17 cellular contexts compared by ENCODE assay signal in genomic region chr6:107153061-107153460, GRCh38. TPM values are rescaled to one million over a fixed set of nuclear protein-coding genes. Genes with fewer than 3 reads are reported as not detected.
DNase-seq lines count a peak whose midpoint lies in the region; ATAC-seq and TF ChIP-seq lines count a peak whose summit lies in the region.
"Had no signal": no experiment of that assay in that cellular context is flagged by ENCODE, and none has a peak within 500 bp of the region (broad histone marks: within the 10 kb centered on the region; RNA-seq: fewer than 3 reads in every experiment).

No MANE protein-coding gene starts in this region.

- DNase-seq in COLO668 (lab: John Stamatoyannopoulos, UW; ENCODE audit: unreplicated experiment): peak; percentile 18
- peak; percentile 6 for DNase-seq in LoVo (ENCODE audit: low spot score)
- DNase-seq in left lung: no peak
- DNase-seq in tibial nerve (ENCODE audit: low spot score in 2 of 2): no peak
- no peak for DNase-seq in activated T-cell treated with anti-CD3 and anti-CD28 coated beads, Interleukin-2, amount 50 U/mL, for 4 hours
- no peak for DNase-seq in cerebellar nuclear complex (lab: John Stamatoyannopoulos, UW)
- DNase-seq: activated CD4-positive, alpha-beta memory T cell treated with anti-CD3 and anti-CD28 coated beads for 36 hours; Karpas-422; NCI-H82; stimulated activated CD4-positive, alpha-beta T cell treated with anti-CD3 and anti-CD28 coated beads, Interleukin-4, amount 100 ng/mL, for 24 hours; uterus had no signal

- peak; percentile 48 for ATAC-seq in left lung
- no peak for ATAC-seq in activated T-cell treated with anti-CD3 and anti-CD28 coated beads, Interleukin-2, amount 50 U/mL, for 4 hours
- no peak for ATAC-seq in GM19035 (IDR thresholded peaks at IDR 0.05; ENCODE audit: unreplicated experiment)
- ATAC-seq: stimulated activated memory B cell treated with anti-CD40 and anti-IgM and Interleukin-4, amounts not matched to agents 10 μg/mL and 1 μg/mL and 100 μg/mL, for 72 hours had no signal

- TF ChIP-seq POLR2A in tibial nerve (IDR thresholded peaks at IDR 0.05): no peak

- H3K4me2 ChIP-seq in OCI-LY3 (ENCODE audit: low read length): peak overlapping the region; percentile 59

- H2AFZ ChIP-seq in OCI-LY3 (ENCODE audit: low read depth, low read length): no peak overlapping the region

- TF ChIP-seq CTCF in OCI-LY3 (IDR thresholded peaks at IDR 0.05; ENCODE audit: low read depth, low read length) (no peak), left lung (IDR thresholded peaks at IDR 0.05) (no peak), tibial nerve (IDR thresholded peaks at IDR 0.05) (no peak)

- H3K9me3 ChIP-seq in OCI-LY3 (ENCODE audit: insufficient read depth, low read length): no peaks in the 10 kb centered on the region
- no peaks in the 10 kb centered on the region for H3K9me3 ChIP-seq in left lung
- H3K9me3 ChIP-seq in tibial nerve: no peaks in the 10 kb centered on the region
- H3K9me3 ChIP-seq: SJCRH30, uterus had no signal

- H3K27me3 Mint-ChIP-seq in activated T-cell treated with anti-CD3 and anti-CD28 coated beads, Interleukin-2, amount 50 U/mL, for 4 hours (ENCODE audit: low read depth): no peaks in the 10 kb centered on the region
- H3K27me3 Mint-ChIP-seq: activated CD4-positive, alpha-beta memory T cell treated with anti-CD3 and anti-CD28 coated beads for 36 hours; B cell; stimulated activated memory B cell treated with anti-CD40 and anti-IgM and Interleukin-4, amounts not matched to agents 10 μg/mL and 1 μg/mL and 100 μg/mL, for 72 hours had no signal

- H3K27ac ChIP-seq in OCI-LY3 (ENCODE audit: low read length) (peak overlapping the region; percentile 73), left lung (peak overlapping the region in 1 of 2 donors; percentile 15), tibial nerve (no peak overlapping the region)
- H3K27ac ChIP-seq: SJCRH30, uterus had no signal

- H3K36me3 ChIP-seq in OCI-LY3 (replicated peaks; ENCODE audit: low read depth, low read length) (no peaks in the 10 kb centered on the region), left lung (no peaks in the 10 kb centered on the region), tibial nerve (peaks cover 0 to 11% (median 0%) of the 10 kb centered on the region in 3 donors)
- H3K36me3 ChIP-seq: SJCRH30, uterus had no signal

- WGBS in tibial nerve, 2 donors: 75 to 81% methylated on average over 4 of the region's 4 CpGs

- no peak overlapping the region for H3K4me3 Mint-ChIP-seq in activated T-cell treated with anti-CD3 and anti-CD28 coated beads, Interleukin-2, amount 50 U/mL, for 4 hours
- H3K4me3 Mint-ChIP-seq: activated CD4-positive, alpha-beta memory T cell treated with anti-CD3 and anti-CD28 coated beads for 36 hours; B cell; stimulated activated memory B cell treated with anti-CD40 and anti-IgM and Interleukin-4, amounts not matched to agents 10 μg/mL and 1 μg/mL and 100 μg/mL, for 72 hours had no signal

- no peaks in the 10 kb centered on the region for H3K79me2 ChIP-seq in OCI-LY3 (ENCODE audit: low read length)

- H3K4me1 ChIP-seq in OCI-LY3 (ENCODE audit: low read length) (peaks cover 25% of the 10 kb centered on the region), left lung (no peaks in the 10 kb centered on the region), tibial nerve (no peaks in the 10 kb centered on the region)
- H3K4me1 ChIP-seq: uterus had no signal

- intact Hi-C loops in left lung (cut with DNase I): no loop called here

- H4K20me1 ChIP-seq in OCI-LY3 (ENCODE audit: insufficient read depth, low read length): no peaks in the 10 kb centered on the region

- H3K27me3 ChIP-seq in OCI-LY3 (ENCODE audit: low read depth, low read length): no peaks in the 10 kb centered on the region
- no peaks in the 10 kb centered on the region for H3K27me3 ChIP-seq in left lung
- no peaks in the 10 kb centered on the region for H3K27me3 ChIP-seq in tibial nerve
- H3K27me3 ChIP-seq: SJCRH30, uterus had no signal

- H3K4me1 Mint-ChIP-seq in activated T-cell treated with anti-CD3 and anti-CD28 coated beads, Interleukin-2, amount 50 U/mL, for 4 hours (ENCODE audit: low read depth): no peaks in the 10 kb centered on the region

- peak overlapping the region; percentile 31 for H3K9ac ChIP-seq in OCI-LY3 (ENCODE audit: low read length)

- H3K4me3 ChIP-seq in OCI-LY3 (ENCODE audit: low read length) (peak overlapping the region; percentile 25; the same call in 1 of the 2 replicates), left lung (no peak overlapping the region), tibial nerve (no peak overlapping the region)
- H3K4me3 ChIP-seq: SJCRH30, uterus had no signal

- TF ChIP-seq EP300 in tibial nerve (IDR thresholded peaks at IDR 0.05): no peak

- H3K36me3 Mint-ChIP-seq in activated T-cell treated with anti-CD3 and anti-CD28 coated beads, Interleukin-2, amount 50 U/mL, for 4 hours (ENCODE audit: insufficient read depth): peaks cover 3% of the 10 kb centered on the region
- H3K36me3 Mint-ChIP-seq: activated CD4-positive, alpha-beta memory T cell treated with anti-CD3 and anti-CD28 coated beads for 36 hours had no signal

- H3K9me3 Mint-ChIP-seq in activated T-cell treated with anti-CD3 and anti-CD28 coated beads, Interleukin-2, amount 50 U/mL, for 4 hours: no peaks in the 10 kb centered on the region
- H3K9me3 Mint-ChIP-seq: activated CD4-positive, alpha-beta memory T cell treated with anti-CD3 and anti-CD28 coated beads for 36 hours; activated T-helper 2 cell treated with anti-CD3 and anti-CD28 coated beads, Interferon-gamma antibody, Interleukin-2, Interleukin-4, amounts not matched to agents 10 μg/mL and 5 μg/mL and 100 μg/mL, durations not matched to agents 14 hours and 24 hours and 36 hours; stimulated activated memory B cell treated with anti-CD40 and anti-IgM and Interleukin-4, amounts not matched to agents 10 μg/mL and 1 μg/mL and 100 μg/mL, for 72 hours had no signal

RNA-seq across cellular contexts. Expression of gene BEND3, which starts 37.7 kb away (rescaled TPM):
- 1 to 10 TPM; 3.8 to 5.6 TPM for total RNA-seq in left lung
- total RNA-seq in tibial nerve: 1 to 10 TPM; 1.3 to 2.7 (median 2.2) TPM
- 10 to 100 TPM in 2 of 3 donors, 1 to 10 TPM in 1; 8.9 to 12.0 (median 11.1) TPM for total RNA-seq in activated T-cell treated with anti-CD3 and anti-CD28 coated beads, Interleukin-2, amount 50 U/mL, for 4 hours

Comparison
In these comparisons a context has a peak if more than half of its experiments do, and no peak if none do; other contexts are left out.
1. DNase-seq: peak in COLO668 (single experiment) and LoVo (single experiment); none in left lung (0 of 2), tibial nerve (0 of 2), activated T-cell treated with anti-CD3 and anti-CD28 coated beads, Interleukin-2, amount 50 U/mL, for 4 hours (single experiment) and cerebellar nuclear complex (0 of 2).